In genomic region chr11:17354070-17354924, GRCh38 we compare ENCODE assay signal across 8 cellular contexts. TPM values are rescaled to one million over a fixed set of nuclear protein-coding genes. Genes with fewer than 3 reads are reported as not detected.
A peak's percentile ranks its signal among the peaks of the same experiment; 100 is the strongest.
DNase-seq lines count a peak whose midpoint lies in the region; ATAC-seq lines count a peak whose summit lies in the region.

No MANE protein-coding gene starts in this region.

- peak; percentile 80 for DNase-seq in GM03348 (ENCODE audit: low spot score)
- DNase-seq in NCI-H526 treated with DMSO at 0.1 percent for 48 hours (lab: John Stamatoyannopoulos, UW): peak; percentile 74
- peak; percentile 90 for DNase-seq in activated CD4-positive, alpha-beta T cell treated with anti-CD3 and anti-CD28 coated beads, Interleukin-2, amount 10 ng/mL, durations not matched to agents 24 days and 14 days
- peak; percentile 50 for DNase-seq in ecto neural progenitor cell (ENCODE audit: low spot score)
- peak; percentile 71 for DNase-seq in medulla oblongata (ENCODE audit: extremely low spot score)
- DNase-seq in stimulated activated CD8-positive, alpha-beta memory T cell treated with anti-CD3 and anti-CD28 coated beads, Interleukin-2, amount 100 ng/mL, for 48 hours (ENCODE audit: low read depth in 2 of 2): peak; percentile 35 to 44

- no peaks in the 10 kb centered on the region for H3K9me3 Mint-ChIP-seq in activated CD4-positive, alpha-beta T cell treated with anti-CD3 and anti-CD28 coated beads, Interleukin-2, amount 10 ng/mL, durations not matched to agents 24 days and 14 days

- intact Hi-C loops in activated CD4-positive, alpha-beta T cell treated with anti-CD3 and anti-CD28 coated beads, Interleukin-2, amount 10 ng/mL, durations not matched to agents 24 days and 14 days (cut with micrococcal nuclease): loop anchor here (1.0 to 5.0 kb wide), 5 partner anchors 14 to 451 kb away; partner anchors contain the start of genes KCNJ11 and RPS13

- peaks cover 34% of the 10 kb centered on the region for H3K27me3 Mint-ChIP-seq in activated CD4-positive, alpha-beta T cell treated with anti-CD3 and anti-CD28 coated beads, Interleukin-2, amount 10 ng/mL, durations not matched to agents 24 days and 14 days

- H3K36me3 Mint-ChIP-seq in activated CD4-positive, alpha-beta T cell treated with anti-CD3 and anti-CD28 coated beads, Interleukin-2, amount 10 ng/mL, durations not matched to agents 24 days and 14 days (ENCODE audit: low read depth): peaks cover 6% of the 10 kb centered on the region

- H3K4me1 Mint-ChIP-seq in activated CD4-positive, alpha-beta T cell treated with anti-CD3 and anti-CD28 coated beads, Interleukin-2, amount 10 ng/mL, durations not matched to agents 24 days and 14 days: peaks cover 29% of the 10 kb centered on the region

- H3K4me3 Mint-ChIP-seq in activated CD4-positive, alpha-beta T cell treated with anti-CD3 and anti-CD28 coated beads, Interleukin-2, amount 10 ng/mL, durations not matched to agents 24 days and 14 days: peak overlapping the region; percentile 93

- H3K27ac Mint-ChIP-seq in activated CD4-positive, alpha-beta T cell treated with anti-CD3 and anti-CD28 coated beads, Interleukin-2, amount 10 ng/mL, durations not matched to agents 24 days and 14 days: peak overlapping the region; percentile 82

- peak; percentile 58 for ATAC-seq in HG03354 (IDR thresholded peaks at IDR 0.05; ENCODE audit: poor library complexity, severe bottlenecking, unreplicated experiment)
- ATAC-seq in GM21360 (IDR thresholded peaks at IDR 0.05; ENCODE audit: unreplicated experiment): no peak

RNA-seq across cellular contexts. Expression of gene NCR3LG1, which starts 2.7 kb away (rescaled TPM):
- 4.4 and 4.5 TPM in 2 replicates for total RNA-seq in activated CD4-positive, alpha-beta T cell treated with anti-CD3 and anti-CD28 coated beads, Interleukin-2, amount 10 ng/mL, durations not matched to agents 24 days and 14 days

RNA-seq across cellular contexts. Expression of gene KCNJ11, which starts 34.2 kb away (rescaled TPM):
- 0.85 and 1.1 TPM in 2 replicates for total RNA-seq in activated CD4-positive, alpha-beta T cell treated with anti-CD3 and anti-CD28 coated beads, Interleukin-2, amount 10 ng/mL, durations not matched to agents 24 days and 14 days

Comparison
In these comparisons a context has a peak if more than half of its experiments do, and no peak if none do; other contexts are left out.
1. DNase-seq: peak in every context shown above with its lines; median percentile 90 in activated CD4-positive, alpha-beta T cell treated with anti-CD3 and anti-CD28 coated beads, Interleukin-2, amount 10 ng/mL, durations not matched to agents 24 days and 14 days; 80 in GM03348; 74 in NCI-H526 treated with DMSO at 0.1 percent for 48 hours; 71 in medulla oblongata; 50 in ecto neural progenitor cell; 40 in stimulated activated CD8-positive, alpha-beta memory T cell treated with anti-CD3 and anti-CD28 coated beads, Interleukin-2, amount 100 ng/mL, for 48 hours.